Comparison of ENCODE assay signal across 14 cellular contexts in the genomic region with DNA sequence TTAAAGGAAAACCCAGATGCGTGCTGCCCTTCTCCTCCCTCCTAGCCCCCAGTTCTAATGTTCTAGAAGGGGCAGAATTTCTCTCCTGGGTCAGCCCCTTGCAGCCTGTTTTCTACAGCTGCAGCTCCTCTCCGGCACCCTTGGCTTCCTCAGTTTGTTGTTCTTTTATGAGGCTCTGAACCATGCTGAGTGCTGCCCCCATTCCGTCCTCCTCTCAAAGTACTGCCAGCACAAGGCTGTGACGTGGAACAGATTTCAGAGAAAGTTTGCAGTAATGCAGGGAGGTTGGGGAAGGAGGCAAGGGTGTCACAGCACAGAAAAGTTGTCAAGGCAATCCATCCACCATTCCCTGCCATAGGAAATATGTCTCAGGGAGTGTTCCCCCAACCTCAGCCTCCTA.
DNase-seq lines count a peak whose midpoint lies in the region; ATAC-seq and TF ChIP-seq lines count a peak whose summit lies in the region.
"Had no signal": no experiment of that assay in that cellular context is flagged by ENCODE, and none has a peak within 500 bp of the region (broad histone marks: within the 10 kb centered on the region; RNA-seq: fewer than 3 reads in every experiment).

No MANE protein-coding gene starts in this region.

- no peak overlapping the region for H3K4me3 Mint-ChIP-seq in activated CD8-positive, alpha-beta T cell treated with anti-CD3 and anti-CD28 coated beads for 36 hours
- H3K4me3 Mint-ChIP-seq: activated naive CD4-positive, alpha-beta T cell treated with anti-CD3 and anti-CD28 coated beads for 36 hours had no signal

- peaks cover 65% of the 10 kb centered on the region for H3K4me1 Mint-ChIP-seq in activated CD8-positive, alpha-beta T cell treated with anti-CD3 and anti-CD28 coated beads for 36 hours (ENCODE audit: low read depth)

- POLR2A ChIA-PET in activated CD8-positive, alpha-beta T cell treated with anti-CD3 and anti-CD28 coated beads for 36 hours (lab: Charles Lee): interaction anchor here (1.3 to 6.1 kb wide), 4 partner anchors 10 to 61 kb away, joined by 3 to 50 read pairs (median 6); no protein-coding TSS in a partner anchor

- peak overlapping the region; percentile 25 for H3K27ac Mint-ChIP-seq in activated CD8-positive, alpha-beta T cell treated with anti-CD3 and anti-CD28 coated beads for 36 hours
- H3K27ac Mint-ChIP-seq: activated naive CD4-positive, alpha-beta T cell treated with anti-CD3 and anti-CD28 coated beads for 36 hours had no signal

- ATAC-seq in activated CD8-positive, alpha-beta T cell treated with anti-CD3 and anti-CD28 coated beads for 36 hours: no peak
- ATAC-seq in thoracic aorta (ENCODE audit: insufficient number of reproducible peaks, low FRiP score, low read depth): no peak

- H3K9ac ChIP-seq in muscle layer of colon (ENCODE audit: low read length): no peak overlapping the region

- DNase-seq in activated CD8-positive, alpha-beta T cell treated with anti-CD3 and anti-CD28 coated beads for 36 hours: no peak
- DNase-seq in dorsolateral prefrontal cortex (peak in 2 of 10 donors; percentile 29 to 45), thoracic aorta (ENCODE audit: low spot score) (no peak), KBM-7 (no peak), midbrain (lab: John Stamatoyannopoulos, UW) (no peak), NCI-H2081 (lab: John Stamatoyannopoulos, UW) (no peak)
- DNase-seq: activated CD4-positive, alpha-beta T cell treated with anti-CD3 and anti-CD28 coated beads, Interleukin-2, amount 50 U/mL, for 4 hours; activated naive CD4-positive, alpha-beta T cell treated with anti-CD3 and anti-CD28 coated beads for 36 hours; cortex of kidney; Karpas-422; kidney glomerular epithelial cell; T-helper 9 cell had no signal

- H3K9me3 ChIP-seq in muscle layer of colon (ENCODE audit: low read length) (no peaks in the 10 kb centered on the region), thoracic aorta (no peaks in the 10 kb centered on the region)

- H3K36me3 ChIP-seq in muscle layer of colon (ENCODE audit: insufficient read depth, low read length) (peaks cover 25% of the 10 kb centered on the region), thoracic aorta (peaks cover 17% of the 10 kb centered on the region)

- H3K36me3 Mint-ChIP-seq in activated CD8-positive, alpha-beta T cell treated with anti-CD3 and anti-CD28 coated beads for 36 hours (ENCODE audit: low read depth): peaks cover 78% of the 10 kb centered on the region

- peaks cover 62% of the 10 kb centered on the region for H3K4me1 ChIP-seq in muscle layer of colon (ENCODE audit: insufficient read depth, low read length)
- peaks cover 51 to 65% of the 10 kb centered on the region in 2 donors for H3K4me1 ChIP-seq in thoracic aorta (ENCODE audit: control insufficient read depth in 1 of 2, low read depth in 2 of 2)

- TF ChIP-seq CTCF in activated CD8-positive, alpha-beta T cell treated with anti-CD3 and anti-CD28 coated beads for 36 hours (IDR thresholded peaks at IDR 0.05): no peak
- peak in 1 of 56 donors; percentile 14 for TF ChIP-seq CTCF in dorsolateral prefrontal cortex (IDR thresholded peaks at IDR 0.05 in 54 of 56, conservative IDR thresholded peaks at IDR 0.05 in 2 of 56; ENCODE audit: low read depth in 1 of 56, partially characterized antibody in 56 of 56)
- no peak for TF ChIP-seq CTCF in thoracic aorta (IDR thresholded peaks at IDR 0.05)

- intact Hi-C loops in activated CD8-positive, alpha-beta T cell treated with anti-CD3 and anti-CD28 coated beads for 36 hours (cut with micrococcal nuclease): no loop called here
- intact Hi-C loops in dorsolateral prefrontal cortex (cut with DNase I): no loop called here

- CTCF ChIA-PET in activated CD8-positive, alpha-beta T cell treated with anti-CD3 and anti-CD28 coated beads for 36 hours (lab: Charles Lee): interaction anchor here (1.2 to 1.8 kb wide), 2 partner anchors 9 to 52 kb away, joined by 3 read pairs; no protein-coding TSS in a partner anchor

- H3K9me3 Mint-ChIP-seq in activated CD8-positive, alpha-beta T cell treated with anti-CD3 and anti-CD28 coated beads for 36 hours: no peaks in the 10 kb centered on the region
- H3K9me3 Mint-ChIP-seq: activated naive CD4-positive, alpha-beta T cell treated with anti-CD3 and anti-CD28 coated beads for 36 hours had no signal

- in situ Hi-C loops in KBM-7 (cut with MboI; ENCODE audit: low pct_unique_long_range_greater_than_20kb, low sequenced_read_pairs): no loop called here

- H3K27ac ChIP-seq in dorsolateral prefrontal cortex: peak overlapping the region in 51 of 59 donors; percentile 12 to 89 (median 59)
- peak overlapping the region; percentile 74 for H3K27ac ChIP-seq in muscle layer of colon (ENCODE audit: low read depth, low read length)
- H3K27ac ChIP-seq in thoracic aorta: peak overlapping the region; percentile 90 to 93
- H3K27ac ChIP-seq: RWPE1 had no signal

- no peak overlapping the region for H3K4me3 ChIP-seq in dorsolateral prefrontal cortex
- H3K4me3 ChIP-seq in muscle layer of colon (ENCODE audit: low read depth in 1 of 2, low read length in 2 of 2): no peak overlapping the region
- H3K4me3 ChIP-seq in thoracic aorta: no peak overlapping the region

- H3K27me3 ChIP-seq in dorsolateral prefrontal cortex (no peaks in the 10 kb centered on the region), muscle layer of colon (ENCODE audit: control insufficient read depth in 1 of 2, insufficient read depth in 2 of 2, low read length in 2 of 2) (no peaks in the 10 kb centered on the region), thoracic aorta (replicated peaks; ENCODE audit: insufficient read depth) (no peaks in the 10 kb centered on the region)

- H3K27me3 Mint-ChIP-seq in activated CD8-positive, alpha-beta T cell treated with anti-CD3 and anti-CD28 coated beads for 36 hours: no peaks in the 10 kb centered on the region
